In the genomic region with DNA sequence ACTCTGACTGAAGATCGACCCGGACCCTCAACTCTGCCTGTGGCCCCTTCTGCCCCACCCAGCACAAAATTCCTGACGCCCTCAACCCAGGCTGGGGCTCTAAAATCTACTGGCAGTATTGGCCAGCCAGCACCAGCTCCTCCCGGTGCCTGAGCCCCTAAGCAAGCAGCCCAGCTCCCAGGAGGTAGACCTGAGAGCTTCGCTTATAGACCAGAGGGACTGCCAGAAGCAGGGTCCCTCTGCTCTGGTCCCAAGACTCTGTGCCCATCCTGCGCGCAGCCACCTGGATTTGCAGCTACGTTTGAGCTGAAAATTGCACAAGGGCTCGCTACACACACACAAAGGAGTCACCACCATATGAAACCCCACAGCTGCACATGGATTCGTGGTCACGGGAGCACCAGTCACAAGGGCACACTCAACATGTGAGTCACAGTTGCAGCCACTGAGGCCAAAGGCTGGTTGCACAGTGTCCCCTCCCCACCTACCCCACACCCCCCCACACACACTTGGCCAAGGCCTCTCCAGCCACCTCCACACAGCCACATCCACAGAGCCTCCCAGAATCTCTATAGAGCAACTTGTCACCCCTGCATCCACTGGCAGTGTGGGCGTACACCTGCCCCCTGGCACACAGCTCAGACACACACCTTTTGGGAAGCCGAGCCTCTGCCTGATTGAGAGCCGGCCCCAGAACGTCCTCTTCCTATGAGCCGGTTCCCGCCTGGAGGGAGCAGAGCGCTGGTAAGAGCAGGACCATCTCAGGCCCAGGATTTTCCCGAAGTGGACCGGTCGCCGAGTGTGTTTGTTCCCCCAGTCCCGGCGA, we compare ENCODE assay signal across 12 cellular contexts. TPM values are rescaled to one million over a fixed set of nuclear protein-coding genes. Genes with fewer than 3 reads are reported as not detected.
DNase-seq lines count a peak whose midpoint lies in the region; ATAC-seq and TF ChIP-seq lines count a peak whose summit lies in the region.
"Had no signal": no experiment of that assay in that cellular context is flagged by ENCODE, and none has a peak within 500 bp of the region (broad histone marks: within the 10 kb centered on the region; RNA-seq: fewer than 3 reads in every experiment).

No MANE protein-coding gene starts in this region.

- H3K27me3 ChIP-seq in HCT116 (ENCODE audit: insufficient read depth, low read length) (no peaks in the 10 kb centered on the region), esophagus squamous epithelium (peaks cover 37 to 100% (median 55%) of the 10 kb centered on the region in 4 donors), trophoblast cell (ENCODE audit: insufficient read depth, low read length) (peaks cover 93% of the 10 kb centered on the region)

- H3K4me2 ChIP-seq in HCT116 (ENCODE audit: low read length) (peak overlapping the region; percentile 93), trophoblast cell (ENCODE audit: low read length) (no peak overlapping the region)

- H3K9ac ChIP-seq in HCT116 (ENCODE audit: low read length) (peak overlapping the region; percentile 58), trophoblast cell (ENCODE audit: low read length) (no peak overlapping the region)

- peaks cover 6 to 20% of the 10 kb centered on the region in 2 experiments; a peak in 3 of 4 replicates for H3K4me1 ChIP-seq in HCT116 (ENCODE audit: control insufficient read depth in 1 of 2, insufficient read depth in 2 of 2, low read length in 2 of 2)
- peaks cover 22 to 34% (median 23%) of the 10 kb centered on the region in 3 donors for H3K4me1 ChIP-seq in esophagus squamous epithelium
- H3K4me1 ChIP-seq in trophoblast cell (ENCODE audit: control insufficient read depth in 1 of 2, insufficient read depth in 2 of 2, low read length in 2 of 2) = peaks cover 0 to 5% of the 10 kb centered on the region in 2 experiments

- H3K79me2 ChIP-seq in HCT116 (ENCODE audit: insufficient read depth, low read length) (no peaks in the 10 kb centered on the region), trophoblast cell (ENCODE audit: control insufficient read depth, insufficient read depth, low read length, poor library complexity) (no peaks in the 10 kb centered on the region)

- no peak overlapping the region for H2AK5ac ChIP-seq in trophoblast cell (ENCODE audit: low read length)

- DNase-seq in CD1c-positive myeloid dendritic cell (ENCODE audit: extremely low spot score) (peak; percentile 32), HCT116 (ENCODE audit: low read depth, low spot score) (no peak), left colon (no peak), DMS 273 treated with DMSO at 0.1 percent for 48 hours (lab: John Stamatoyannopoulos, UW) (no peak), iPS-NIHi11 (ENCODE audit: low spot score) (no peak), esophagus squamous epithelium (lab: John Stamatoyannopoulos, UW) (no peak), trophoblast cell (no peak)
- no peak for DNase-seq in activated naive CD8-positive, alpha-beta T cell treated with anti-CD3 and anti-CD28 coated beads for 36 hours

- no peak for TF ChIP-seq RAD21 in HCT116 (IDR thresholded peaks at IDR 0.05; ENCODE audit: low read depth)

- H2BK5ac ChIP-seq in trophoblast cell (ENCODE audit: low read depth, low read length, poor library complexity) = no peak overlapping the region

- no peaks in the 10 kb centered on the region for H3K36me3 Mint-ChIP-seq in activated naive CD8-positive, alpha-beta T cell treated with anti-CD3 and anti-CD28 coated beads for 36 hours

- peaks cover 94% of the 10 kb centered on the region for H3K27me3 Mint-ChIP-seq in activated naive CD8-positive, alpha-beta T cell treated with anti-CD3 and anti-CD28 coated beads for 36 hours

- RAD21 ChIA-PET in HCT116 (lab: Charles Lee; ENCODE audit: low non-redundant PET in 1 of 2, low total read pairs in 2 of 2, uncharacterized antibody in 2 of 2, unreplicated experiment in 2 of 2) = interaction anchor here (1.0 to 1.5 kb wide), 3 partner anchors 38 to 39 kb away, joined by 3 read pairs; no protein-coding TSS in a partner anchor

- no peak overlapping the region for H3K23ac ChIP-seq in trophoblast cell (ENCODE audit: low read length)

- no peaks in the 10 kb centered on the region for H3K9me3 Mint-ChIP-seq in activated naive CD8-positive, alpha-beta T cell treated with anti-CD3 and anti-CD28 coated beads for 36 hours

- no peaks in the 10 kb centered on the region for H4K20me1 ChIP-seq in HCT116 (ENCODE audit: insufficient read depth)

- TF ChIP-seq POLR2A in HCT116 (IDR thresholded peaks at IDR 0.05; ENCODE audit: borderline replicate concordance, extremely low read depth, insufficient read depth, insufficient read length) = no peak
- no peak for TF ChIP-seq POLR2A in esophagus squamous epithelium (IDR thresholded peaks at IDR 0.05)

- H3K4me3 ChIP-seq in HCT116 (replicated peaks in 1 of 2; ENCODE audit: low read depth in 1 of 2, low read length in 2 of 2) (peak overlapping the region; percentile 64 to 71), esophagus squamous epithelium (peak overlapping the region in 2 of 4 donors; percentile 37 to 62), trophoblast cell (ENCODE audit: low read depth, low read length) (no peak overlapping the region)
- H3K4me3 ChIP-seq: mucosa of descending colon had no signal

- H2AFZ ChIP-seq in HCT116 (ENCODE audit: low read depth, low read length, poor library complexity, severe bottlenecking) (peak overlapping the region; percentile 98), trophoblast cell (ENCODE audit: insufficient read depth, low read length, poor library complexity) (no peak overlapping the region)

- no peak overlapping the region for H3K4ac ChIP-seq in trophoblast cell (ENCODE audit: low read depth, low read length)

- H4K12ac ChIP-seq in trophoblast cell (ENCODE audit: low read depth, low read length) = no peak overlapping the region

- H2BK12ac ChIP-seq in trophoblast cell (ENCODE audit: low read length) = no peak overlapping the region

- TF ChIP-seq CTCF in HCT116 (IDR thresholded peaks at IDR 0.05 in 2 of 3, conservative IDR thresholded peaks at IDR 0.05 in 1 of 3; ENCODE audit: borderline replicate concordance in 1 of 3, insufficient read depth in 1 of 3, low read depth in 2 of 3, low read length in 2 of 3) = no peak
- TF ChIP-seq CTCF in esophagus squamous epithelium (IDR thresholded peaks at IDR 0.05) = no peak

- H4K8ac ChIP-seq in trophoblast cell (ENCODE audit: low read depth, low read length) = no peak overlapping the region

- BruUV-seq in HCT116 (replicated peaks; lab: Mats Ljungman, UMichigan) = no TSS peak

- CTCF ChIA-PET in HCT116 (lab: Charles Lee) = interaction anchor here (0.7 to 2.7 kb wide), 14 partner anchors 11 to 58 kb away, joined by 3 to 15 read pairs (median 4); a partner anchor contains a TSS

- H3K27ac ChIP-seq in HCT116 (ENCODE audit: low read depth, low read length) (no peak overlapping the region), esophagus squamous epithelium (no peak overlapping the region), trophoblast cell (ENCODE audit: low read depth, low read length) (no peak overlapping the region)
- H3K27ac ChIP-seq: vagina had no signal

- WGBS in esophagus squamous epithelium, 2 donors = 37 to 38% methylated on average over 8 to 10 of the region's 24 CpGs
- no CpG with 5 or more reads among the region's 24 CpGs for WGBS in trophoblast cell (ENCODE audit: extremely low coverage, insufficient coverage, insufficient read length)

- POLR2A ChIA-PET in HCT116 (lab: Charles Lee) = no interaction called here

- H2BK120ac ChIP-seq in trophoblast cell (ENCODE audit: insufficient read depth, low read length, poor library complexity) = no peak overlapping the region

- H3K27ac Mint-ChIP-seq in activated naive CD8-positive, alpha-beta T cell treated with anti-CD3 and anti-CD28 coated beads for 36 hours = no peak overlapping the region

- peaks cover 28% of the 10 kb centered on the region for H3K4me1 Mint-ChIP-seq in activated naive CD8-positive, alpha-beta T cell treated with anti-CD3 and anti-CD28 coated beads for 36 hours

- peak overlapping the region; percentile 73 for H3K4me3 Mint-ChIP-seq in activated naive CD8-positive, alpha-beta T cell treated with anti-CD3 and anti-CD28 coated beads for 36 hours

- H3K9me3 ChIP-seq in HCT116 (ENCODE audit: control insufficient read depth in 1 of 2, insufficient read depth in 1 of 2, low read depth in 1 of 2, low read length in 2 of 2) (no peaks in the 10 kb centered on the region), esophagus squamous epithelium (no peaks in the 10 kb centered on the region), trophoblast cell (ENCODE audit: insufficient read depth, low read depth, low read length) (peaks cover 14% of the 10 kb centered on the region)
- H3K9me3 ChIP-seq: mucosa of descending colon, vagina had no signal

- no peaks in the 10 kb centered on the region for H3K9me2 ChIP-seq in HCT116 (ENCODE audit: insufficient read depth)

- H3K79me1 ChIP-seq in trophoblast cell (ENCODE audit: low read length) = no peaks in the 10 kb centered on the region

- H4K91ac ChIP-seq in trophoblast cell (ENCODE audit: low read depth, low read length) = no peak overlapping the region

- intact Hi-C loops in HCT116 (cut with micrococcal nuclease) (no loop called here), left colon (cut with DNase I, micrococcal nuclease) (no loop called here), esophagus squamous epithelium (cut with DNase I) (no loop called here)

- H3K36me3 ChIP-seq in HCT116 (ENCODE audit: control insufficient read depth in 1 of 2, insufficient read depth in 2 of 2, low read length in 2 of 2) (no peaks in the 10 kb centered on the region), esophagus squamous epithelium (no peaks in the 10 kb centered on the region), trophoblast cell (ENCODE audit: control insufficient read depth in 1 of 2, insufficient read depth in 2 of 2, low read length in 2 of 2) (no peaks in the 10 kb centered on the region)
- H3K36me3 ChIP-seq: vagina had no signal

- peak; percentile 13; the same call in 1 of the 2 replicates for ATAC-seq in HCT116
- ATAC-seq in left colon = peak; percentile 6

- H3K14ac ChIP-seq in trophoblast cell (ENCODE audit: low read length) = no peak overlapping the region

- no peak overlapping the region for H3K18ac ChIP-seq in trophoblast cell (ENCODE audit: low read length)

TF ChIP-seq in HCT116, 20 proteins besides CTCF, POLR2A, EP300 and RAD21:
- TF ChIP-seq SP1 (IDR thresholded peaks at IDR 0.05; ENCODE audit: low read depth) (no peak), SRF (IDR thresholded peaks at IDR 0.05; ENCODE audit: low read depth) (no peak)

RNA-seq across cellular contexts. Expression of a gene that starts 1.1 kb away (rescaled TPM):
- total RNA-seq in HCT116 (2021; ENCODE audit: unreplicated experiment) = 4.3 TPM
- polyA plus RNA-seq in HCT116 (2012) = 4.1 and 5.3 TPM in 2 replicates
- not detected for total RNA-seq in activated naive CD8-positive, alpha-beta T cell treated with anti-CD3 and anti-CD28 coated beads for 36 hours
- total RNA-seq in left colon = not detected
- not detected for total RNA-seq in esophagus squamous epithelium
- polyA plus RNA-seq in trophoblast cell (2013) = not detected in 2 replicates
- total RNA-seq: activated CD8-positive, alpha-beta memory T cell treated with anti-CD3 and anti-CD28 coated beads for 36 hours; HT1080; mucosa of descending colon had no signal
